Comparison of ENCODE assay signal across 19 cellular contexts in genomic region chr6:148037496-148037895, GRCh38.
A peak's percentile ranks its signal among the peaks of the same experiment; 100 is the strongest.
DNase-seq lines count a peak whose midpoint lies in the region; ATAC-seq lines count a peak whose summit lies in the region.
"Had no signal": no experiment of that assay in that cellular context is flagged by ENCODE, and none has a peak within 500 bp of the region (broad histone marks: within the 10 kb centered on the region; RNA-seq: fewer than 3 reads in every experiment).

No MANE protein-coding gene starts in this region.

- no peak overlapping the region for H3K4me2 ChIP-seq in GM23248 (ENCODE audit: unreplicated experiment)
- H3K4me2 ChIP-seq: KMS-11 had no signal

- H3K36me3 ChIP-seq in GM23248 (ENCODE audit: low read depth) (no peaks in the 10 kb centered on the region), adipocyte (ENCODE audit: control insufficient read depth, insufficient read depth, low read length, severe bottlenecking) (no peaks in the 10 kb centered on the region)
- H3K36me3 ChIP-seq: breast epithelium, right atrium auricular region, WERI-Rb-1 had no signal

- in situ Hi-C loops in GM23248 (cut with MboI): no loop called here

- no peaks in the 10 kb centered on the region for H3K9me2 ChIP-seq in GM23248 (ENCODE audit: insufficient read depth)

- no peaks in the 10 kb centered on the region for H3F3A ChIP-seq in GM23248 (ENCODE audit: insufficient read depth)

- WGBS in GM23248 (ENCODE audit: low coverage in 1 of 2, low lambda C conversion rate in 2 of 2, missing lambda C conversion rate in 2 of 2), 2 experiments: 29 to 38% methylated on average over 3 of the region's 3 CpGs

- no peak for ATAC-seq in GM21515 (IDR thresholded peaks at IDR 0.05; ENCODE audit: unreplicated experiment)
- ATAC-seq in GM18867 (IDR thresholded peaks at IDR 0.05; ENCODE audit: unreplicated experiment): no peak
- ATAC-seq: naive thymus-derived CD4-positive, alpha-beta T cell; Panc1 had no signal

- H4K20me1 ChIP-seq in GM23248 (ENCODE audit: insufficient read depth): no peaks in the 10 kb centered on the region

- H3K27me3 ChIP-seq in GM23248 (replicated peaks; ENCODE audit: insufficient read depth) (no peaks in the 10 kb centered on the region), adipocyte (replicated peaks; ENCODE audit: control insufficient read depth, insufficient read depth, low read length) (peaks cover 3% of the 10 kb centered on the region)
- H3K27me3 ChIP-seq: breast epithelium, right atrium auricular region had no signal

- H3K9ac ChIP-seq in GM23248 (no peak overlapping the region), adipocyte (ENCODE audit: low read length) (no peak overlapping the region)
- H3K9ac ChIP-seq: KMS-11 had no signal

- H3K4me3 ChIP-seq in GM23248: no peak overlapping the region
- H3K4me3 ChIP-seq in adipocyte (ENCODE audit: low read length): no peak overlapping the region
- H3K4me3 ChIP-seq: breast epithelium, right atrium auricular region had no signal

- peak; percentile 6 for DNase-seq in GM23248
- DNase-seq in NCI-H1417 treated with DMSO at 0.1 percent for 48 hours (lab: John Stamatoyannopoulos, UW): peak; percentile 66
- DNase-seq in adipocyte (ENCODE audit: low read depth): peak; percentile 56
- DNase-seq in iris pigment epithelial cell (ENCODE audit: low read depth): peak; percentile 44
- no peak for DNase-seq in midbrain (lab: John Stamatoyannopoulos, UW)
- DNase-seq in NCI-H128 (lab: John Stamatoyannopoulos, UW; ENCODE audit: unreplicated experiment): no peak
- DNase-seq: activated CD8-positive, alpha-beta memory T cell treated with anti-CD3 and anti-CD28 coated beads, Interleukin-2, amount 50 U/mL, for 48 hours; activated effector memory CD4-positive, alpha-beta T cell treated with anti-CD3 and anti-CD28 coated beads, Interleukin-2, amount 50 U/mL, for 16 hours; erythroblast; naive thymus-derived CD4-positive, alpha-beta T cell; NCI-H526 treated with DMSO at 0.1 percent for 48 hours; substantia nigra; WERI-Rb-1 had no signal

- H3K4me1 ChIP-seq in GM23248 (ENCODE audit: insufficient read depth): no peaks in the 10 kb centered on the region
- no peaks in the 10 kb centered on the region for H3K4me1 ChIP-seq in adipocyte (ENCODE audit: control insufficient read depth, insufficient read depth, low read length)
- H3K4me1 ChIP-seq: breast epithelium, right atrium auricular region had no signal

- H3K27ac ChIP-seq in GM23248: no peak overlapping the region
- H3K27ac ChIP-seq: breast epithelium, KMS-11, right atrium auricular region, WERI-Rb-1 had no signal

- H3K9me3 ChIP-seq in GM23248 (ENCODE audit: low read depth) (no peaks in the 10 kb centered on the region), adipocyte (ENCODE audit: control insufficient read depth, low read length) (no peaks in the 10 kb centered on the region)
- H3K9me3 ChIP-seq: breast epithelium, right atrium auricular region had no signal

- H3K79me2 ChIP-seq in GM23248 (ENCODE audit: insufficient read depth): no peaks in the 10 kb centered on the region

- H2AFZ ChIP-seq in GM23248: no peak overlapping the region

Comparison
In these comparisons a context has a peak if more than half of its experiments do, and no peak if none do; other contexts are left out.
1. DNase-seq: peak in GM23248 (single experiment), NCI-H1417 treated with DMSO at 0.1 percent for 48 hours (single experiment), adipocyte (single experiment) and iris pigment epithelial cell (single experiment); none in midbrain (single experiment) and NCI-H128 (single experiment).